Comparison of ENCODE assay signal across 8 cellular contexts in genomic region chr5:17436766-17437221, GRCh38.
DNase-seq lines count a peak whose midpoint lies in the region; ATAC-seq and TF ChIP-seq lines count a peak whose summit lies in the region.

No MANE protein-coding gene starts in this region.

- ATAC-seq in GM21360 (IDR thresholded peaks at IDR 0.05; ENCODE audit: unreplicated experiment) (peak; percentile 79), HG03575 (IDR thresholded peaks at IDR 0.05; ENCODE audit: extremely low read depth, insufficient number of reproducible peaks, low FRiP score, unreplicated experiment) (peak; percentile 75)

- no peak for DNase-seq in AG04450 (ENCODE audit: low read depth, low spot score)
- DNase-seq in fibroblast of peridontal ligament (ENCODE audit: extremely low read depth), result peak; percentile 44
- DNase-seq in tibial artery, result peak in 1 of 2 donors; percentile 28
- no peak for DNase-seq in NCI-H1694 (lab: John Stamatoyannopoulos, UW)
- no peak for DNase-seq in ecto neural progenitor cell (ENCODE audit: low spot score)
- DNase-seq in NCI-H345 (lab: John Stamatoyannopoulos, UW), result no peak

- peak overlapping the region; percentile 20; the same call in 1 of the 2 replicates for H3K4me3 ChIP-seq in AG04450 (ENCODE audit: low read depth, low read length)
- H3K4me3 ChIP-seq in tibial artery, result peak overlapping the region; percentile 19 to 20

- intact Hi-C loops in tibial artery (cut with DNase I; ENCODE audit: low total_unique reads), result no loop called here

- no peak overlapping the region for H3K27ac ChIP-seq in AG04450 (ENCODE audit: low read depth, low read length)
- no peak overlapping the region for H3K27ac ChIP-seq in tibial artery

- H3K36me3 ChIP-seq in tibial artery, result no peaks in the 10 kb centered on the region

- no peaks in the 10 kb centered on the region for H3K27me3 ChIP-seq in AG04450 (ENCODE audit: control insufficient read depth, insufficient read depth, low read length)
- no peaks in the 10 kb centered on the region for H3K27me3 ChIP-seq in tibial artery

- CTCF ChIA-PET in AG04450 (lab: Charles Lee), result interaction anchor here (2.3 kb wide), 1 partner anchor 221 kb away, joined by 6 read pairs; no protein-coding TSS in a partner anchor

- H3K9me3 ChIP-seq in AG04450 (ENCODE audit: control insufficient read depth, insufficient read depth, low read length) (no peaks in the 10 kb centered on the region), tibial artery (no peaks in the 10 kb centered on the region)

- TF ChIP-seq CTCF in AG04450 (IDR thresholded peaks at IDR 0.05; ENCODE audit: low read depth, low read length) (no peak), tibial artery (IDR thresholded peaks at IDR 0.05) (no peak)

- POLR2A ChIA-PET in AG04450 (lab: Yijun Ruan, JAX), result no interaction called here

- H3K4me1 ChIP-seq in tibial artery, result no peaks in the 10 kb centered on the region
